9 cellular contexts compared by ENCODE assay signal in genomic region chr18:49399003-49399402, GRCh38.
DNase-seq lines count a peak whose midpoint lies in the region; ATAC-seq, FAIRE-seq and TF ChIP-seq lines count a peak whose summit lies in the region.
"Had no signal": no experiment of that assay in that cellular context is flagged by ENCODE, and none has a peak within 500 bp of the region (broad histone marks: within the 10 kb centered on the region; RNA-seq: fewer than 3 reads in every experiment).

No MANE protein-coding gene starts in this region.

- no peak overlapping the region for H2BK5ac ChIP-seq in H9 (ENCODE audit: insufficient read length, low read length)

- no peak overlapping the region for H2BK20ac ChIP-seq in H9 (ENCODE audit: low read depth, low read length, poor library complexity, severe bottlenecking)

- H2BK15ac ChIP-seq in H9 (ENCODE audit: low read depth, low read length) = no peak overlapping the region

- H3K56ac ChIP-seq in H9 (ENCODE audit: insufficient read length, low read depth, low read length) = no peak overlapping the region

- H3T11ph ChIP-seq in H9 (ENCODE audit: low read length) = no peak overlapping the region

- no peak overlapping the region for H2BK12ac ChIP-seq in H9 (ENCODE audit: insufficient read length, low read depth, low read length)

- WGBS in H9 (ENCODE audit: extremely low coverage, insufficient read length, low lambda C conversion rate) = no CpG with 5 or more reads among the region's 4 CpGs

- peaks cover 13% of the 10 kb centered on the region for H3K4me1 ChIP-seq in OCI-LY7 (ENCODE audit: insufficient read depth, low read length, poor library complexity, severe bottlenecking)
- peaks cover 10% of the 10 kb centered on the region for H3K4me1 ChIP-seq in keratinocyte (ENCODE audit: control insufficient read depth, extremely low read depth, insufficient read depth, low read length)
- H3K4me1 ChIP-seq in H9 (ENCODE audit: insufficient read depth, low read length) = no peaks in the 10 kb centered on the region; the same call in 1 of the 2 replicates

- H3K27me3 Mint-ChIP-seq in H9 (ENCODE audit: low read depth) = no peaks in the 10 kb centered on the region

- CTCF ChIA-PET in OCI-LY7 (lab: Charles Lee; ENCODE audit: unreplicated experiment) = no interaction called here

- no peak overlapping the region for H3K9ac ChIP-seq in keratinocyte (ENCODE audit: control insufficient read depth, extremely low read depth, insufficient read depth, low read length)
- no peak overlapping the region for H3K9ac ChIP-seq in H9 (ENCODE audit: extremely low read depth, insufficient read length, low read length)

- no peak overlapping the region for H3K27ac ChIP-seq in OCI-LY7 (ENCODE audit: low read depth, low read length, poor library complexity, severe bottlenecking)
- no peak overlapping the region for H3K27ac ChIP-seq in keratinocyte (ENCODE audit: control insufficient read depth, insufficient read depth, low read length)
- no peak overlapping the region for H3K27ac ChIP-seq in H9 (ENCODE audit: insufficient read length, low read depth, low read length)

- H3K9me2 ChIP-seq in OCI-LY7 (ENCODE audit: insufficient read depth, low read length) = no peaks in the 10 kb centered on the region

- H2AFZ ChIP-seq in OCI-LY7 (ENCODE audit: low read length) = no peak overlapping the region
- H2AFZ ChIP-seq in keratinocyte (ENCODE audit: control insufficient read depth, low read length) = no peak overlapping the region
- no peak overlapping the region for H2AFZ ChIP-seq in H9 (ENCODE audit: low read length)

- no peak overlapping the region for H3K18ac ChIP-seq in H9 (ENCODE audit: insufficient read length, low read depth, low read length)

- H3K23me2 ChIP-seq in H9 (ENCODE audit: insufficient read length, low read depth, low read length, poor library complexity, severe bottlenecking) = no peaks in the 10 kb centered on the region

- H3K79me2 ChIP-seq in OCI-LY7 (ENCODE audit: insufficient read depth, low read depth, low read length) (no peaks in the 10 kb centered on the region), keratinocyte (ENCODE audit: control insufficient read depth, insufficient read depth, low read length) (no peaks in the 10 kb centered on the region), H9 (ENCODE audit: insufficient read depth, low read length) (no peaks in the 10 kb centered on the region)

- intact Hi-C loops in OCI-LY7 (cut with micrococcal nuclease; ENCODE audit: unreplicated experiment) = no loop called here

- no peak overlapping the region for H3K27ac Mint-ChIP-seq in H9

- dilution Hi-C loops in keratinocyte (cut with MboI; ENCODE audit: extremely low pct_ligation_motif_present, low sequenced_read_pairs) = no loop called here

- peaks cover 9 to 10% of the 10 kb centered on the region in 2 experiments for H3K4me1 Mint-ChIP-seq in H9

- BruUV-seq in OCI-LY7 (replicated peaks; lab: Mats Ljungman, UMichigan) = no TSS peak

- H3K4me3 ChIP-seq in OCI-LY7 (ENCODE audit: low read depth, low read length, poor library complexity, severe bottlenecking) = no peak overlapping the region
- no peak overlapping the region for H3K4me3 ChIP-seq in keratinocyte (ENCODE audit: control insufficient read depth in 2 of 3, extremely low read depth in 1 of 3, insufficient read depth in 2 of 3, low read depth in 1 of 3, low read length in 3 of 3)

- H4K20me1 ChIP-seq in OCI-LY7 (ENCODE audit: insufficient read depth, low read length) (no peaks in the 10 kb centered on the region), keratinocyte (ENCODE audit: control insufficient read depth, extremely low read depth, insufficient read depth, low read length) (no peaks in the 10 kb centered on the region), H9 (ENCODE audit: control insufficient read depth, insufficient read depth, insufficient read length) (no peaks in the 10 kb centered on the region)

- POLR2A ChIA-PET in OCI-LY7 (lab: Charles Lee) = interaction anchor here (0.5 kb wide), 1 partner anchor 10 kb away, joined by 3 read pairs; no protein-coding TSS in a partner anchor

- ATAC-seq in GM21515 (IDR thresholded peaks at IDR 0.05; ENCODE audit: unreplicated experiment) (peak; percentile 63), GM19324 (IDR thresholded peaks at IDR 0.05; ENCODE audit: low FRiP score, unreplicated experiment) (no peak), HG02588 (IDR thresholded peaks at IDR 0.05; ENCODE audit: unreplicated experiment) (no peak)

- TF ChIP-seq CTCF in OCI-LY7 (conservative IDR thresholded peaks at IDR 0.05; ENCODE audit: low read length) (no peak), keratinocyte (optimal IDR thresholded peaks at IDR 0.05 in 1 of 3, IDR thresholded peaks at IDR 0.05 in 1 of 3, conservative IDR thresholded peaks at IDR 0.05 in 1 of 3; ENCODE audit: extremely low read depth in 1 of 3, insufficient read depth in 2 of 3, low read length in 3 of 3) (no peak), H9 (conservative IDR thresholded peaks at IDR 0.05) (no peak)

- H2BK120ac ChIP-seq in H9 (ENCODE audit: low read depth, low read length, poor library complexity, severe bottlenecking) = no peak overlapping the region

- H4K91ac ChIP-seq in H9 (ENCODE audit: insufficient read length, low read depth, low read length) = no peak overlapping the region

- H3K27me3 ChIP-seq in keratinocyte (ENCODE audit: control insufficient read depth, extremely low read depth, insufficient read depth, low read length) (no peaks in the 10 kb centered on the region), H9 (ENCODE audit: insufficient read depth, low read length) (no peaks in the 10 kb centered on the region)

- peak; percentile 80 for FAIRE-seq in keratinocyte (lab: Jason Lieb, UNC)

- H3K9me3 Mint-ChIP-seq in H9 = peaks cover 5 to 10% of the 10 kb centered on the region in 2 experiments; a peak in 3 of 5 replicates

- H3K4me3 Mint-ChIP-seq in H9 = no peak overlapping the region

- H3K4ac ChIP-seq in H9 (ENCODE audit: low read depth, low read length) = no peak overlapping the region

- DNase-seq in ELR (ENCODE audit: low read depth) (peak; percentile 61), OCI-LY7 (ENCODE audit: low spot score) (peak; percentile 37), keratinocyte (ENCODE audit: low read depth, low spot score) (no peak), H9 (no peak)
- DNase-seq in activated CD8-positive, alpha-beta memory T cell treated with anti-CD3 and anti-CD28 coated beads, Interleukin-2, amount 50 U/mL, for 48 hours = no peak
- DNase-seq: activated naive CD4-positive, alpha-beta T cell treated with Interleukin-2 at 50 U/mL for 16 hours had no signal

- H3K23ac ChIP-seq in H9 (ENCODE audit: insufficient read length, low read depth, low read length) = no peak overlapping the region

- no peak overlapping the region; the same call in 1 of the 2 replicates for H3K4me2 ChIP-seq in OCI-LY7 (ENCODE audit: low read length)
- H3K4me2 ChIP-seq in keratinocyte (ENCODE audit: control insufficient read depth, extremely low read depth, insufficient read depth, low read depth, low read length) = no peak overlapping the region
- no peak overlapping the region for H3K4me2 ChIP-seq in H9 (ENCODE audit: insufficient read depth, insufficient read length, low read length)

- no peaks in the 10 kb centered on the region for H3K79me1 ChIP-seq in H9 (ENCODE audit: insufficient read depth, low read depth, low read length, poor library complexity, severe bottlenecking)

- H3K9me1 ChIP-seq in keratinocyte (ENCODE audit: control insufficient read depth, extremely low read depth, insufficient read depth, low read length) = peaks cover 3% of the 10 kb centered on the region

- H3K14ac ChIP-seq in H9 (ENCODE audit: insufficient read depth, low read length) = no peak overlapping the region

- H3K9me3 ChIP-seq in OCI-LY7 (ENCODE audit: low read length) = no peaks in the 10 kb centered on the region
- H3K9me3 ChIP-seq in keratinocyte (ENCODE audit: control insufficient read depth, low read depth, low read length) = no peaks in the 10 kb centered on the region
- no peaks in the 10 kb centered on the region for H3K9me3 ChIP-seq in H9 (ENCODE audit: control insufficient read depth, low read depth, low read length)

- H4K5ac ChIP-seq in H9 (ENCODE audit: insufficient read length, low read depth, low read length) = no peak overlapping the region

- H3K36me3 ChIP-seq in OCI-LY7 (ENCODE audit: insufficient read depth, low read length) = no peaks in the 10 kb centered on the region; the same call in 1 of the 2 replicates
- H3K36me3 ChIP-seq in keratinocyte (ENCODE audit: control insufficient read depth in 2 of 2, extremely low read depth in 1 of 2, insufficient read depth in 2 of 2, low read length in 2 of 2) = no peaks in the 10 kb centered on the region

- no peak overlapping the region for H4K8ac ChIP-seq in H9 (replicated peaks; ENCODE audit: insufficient read length, low read depth, low read length)

- no peak overlapping the region for H2AK5ac ChIP-seq in H9 (ENCODE audit: insufficient read length, low read length)

- peaks cover 0 to 9% (median 9%) of the 10 kb centered on the region in 3 experiments; a peak in 5 of 7 replicates for H3K36me3 Mint-ChIP-seq in H9 (ENCODE audit: insufficient read depth in 1 of 3, low read depth in 3 of 3)

Comparison
In these comparisons a context has a peak if more than half of its experiments do, and no peak if none do; other contexts are left out.
1. DNase-seq: peak in ELR (single experiment) and OCI-LY7 (single experiment); none in keratinocyte (single experiment), H9 (single experiment) and activated CD8-positive, alpha-beta memory T cell treated with anti-CD3 and anti-CD28 coated beads, Interleukin-2, amount 50 U/mL, for 48 hours (single experiment).